ENCODE assay signal across 18 cellular contexts in genomic region chr2:19677825-19678518, GRCh38.
DNase-seq lines count a peak whose midpoint lies in the region; ATAC-seq and TF ChIP-seq lines count a peak whose summit lies in the region.
"Had no signal": no experiment of that assay in that cellular context is flagged by ENCODE, and none has a peak within 500 bp of the region (broad histone marks: within the 10 kb centered on the region; RNA-seq: fewer than 3 reads in every experiment).

No MANE protein-coding gene starts in this region.

- H2BK120ac ChIP-seq in neuronal stem cell (ENCODE audit: low read depth, low read length): no peak overlapping the region

- H2BK15ac ChIP-seq in neuronal stem cell (ENCODE audit: low read length): no peak overlapping the region

- H3K36me3 ChIP-seq in neuronal stem cell (replicated peaks in 1 of 2; ENCODE audit: control insufficient read depth in 2 of 2, insufficient read depth in 2 of 2, low read length in 2 of 2) (no peaks in the 10 kb centered on the region), sigmoid colon (no peaks in the 10 kb centered on the region)
- H3K36me3 ChIP-seq: BLaER1 treated with 17β-estradiol and CSF1 and Interleukin-3, amounts not matched to agents 10 nM and 100 nM had no signal

- H3K79me1 ChIP-seq in neuronal stem cell (ENCODE audit: low read depth, low read length): no peaks in the 10 kb centered on the region

- peak overlapping the region; percentile 61 to 73 for H3K27ac ChIP-seq in coronary artery
- H3K27ac ChIP-seq in right cardiac atrium (ENCODE audit: low read length): peak overlapping the region; percentile 89
- no peak overlapping the region for H3K27ac ChIP-seq in neuronal stem cell (replicated peaks; ENCODE audit: low read length)
- H3K27ac ChIP-seq in sigmoid colon: no peak overlapping the region
- H3K27ac ChIP-seq: BLaER1 treated with 17β-estradiol and CSF1 and Interleukin-3, amounts not matched to agents 10 nM and 100 nM; RWPE1 had no signal

- H3K4me3 ChIP-seq in coronary artery: no peak overlapping the region
- no peak overlapping the region for H3K4me3 ChIP-seq in right cardiac atrium (ENCODE audit: low read length)
- no peak overlapping the region for H3K4me3 ChIP-seq in neuronal stem cell (ENCODE audit: low read length in 2 of 2)
- no peak overlapping the region for H3K4me3 ChIP-seq in sigmoid colon
- H3K4me3 ChIP-seq: BLaER1 treated with 17β-estradiol and CSF1 and Interleukin-3, amounts not matched to agents 10 nM and 100 nM; GM12878 had no signal

- no peak overlapping the region for H2AFZ ChIP-seq in neuronal stem cell (ENCODE audit: low read length)

- intact Hi-C loops in right cardiac atrium (cut with DNase I): loop anchor here in 1 of 4 donors (2.0 kb wide), 1 partner anchor 125 kb away; no protein-coding TSS in a partner anchor
- intact Hi-C loops in posterior cingulate gyrus (cut with DNase I): no loop called here
- intact Hi-C loops in sigmoid colon (cut with DNase I): no loop called here

- H3K27me3 ChIP-seq in right cardiac atrium (ENCODE audit: control insufficient read depth, insufficient read depth) (no peaks in the 10 kb centered on the region), neuronal stem cell (ENCODE audit: control insufficient read depth in 3 of 3, insufficient read depth in 3 of 3, low read depth in 1 of 3, low read length in 3 of 3) (peaks cover 0 to 2% (median 0%) of the 10 kb centered on the region in 3 experiments), sigmoid colon (peaks cover 0 to 10% (median 3%) of the 10 kb centered on the region in 3 donors)
- H3K27me3 ChIP-seq: BLaER1 treated with 17β-estradiol and CSF1 and Interleukin-3, amounts not matched to agents 10 nM and 100 nM had no signal

- no peak overlapping the region for H3K4ac ChIP-seq in neuronal stem cell (ENCODE audit: low read length)

- H3K4me2 ChIP-seq in neuronal stem cell (ENCODE audit: insufficient read depth, low read length, poor library complexity, severe bottlenecking): no peak overlapping the region
- H3K4me2 ChIP-seq: BLaER1 treated with 17β-estradiol and CSF1 and Interleukin-3, amounts not matched to agents 10 nM and 100 nM had no signal

- H3K9ac ChIP-seq in neuronal stem cell (ENCODE audit: low read depth, low read length, poor library complexity): peak overlapping the region; percentile 15
- H3K9ac ChIP-seq: BLaER1 treated with 17β-estradiol and CSF1 and Interleukin-3, amounts not matched to agents 10 nM and 100 nM had no signal

- H4K91ac ChIP-seq in neuronal stem cell (ENCODE audit: low read depth, low read length, poor library complexity): no peak overlapping the region

- TF ChIP-seq CTCF in coronary artery (IDR thresholded peaks at IDR 0.05) (no peak), sigmoid colon (IDR thresholded peaks at IDR 0.05) (no peak)

- DNase-seq in Ammon's horn (ENCODE audit: low spot score): peak; percentile 17
- DNase-seq in coronary artery (ENCODE audit: low spot score): peak; percentile 73
- DNase-seq in right cardiac atrium: peak; percentile 87 to 92 (median 91)
- DNase-seq in neuronal stem cell (ENCODE audit: low spot score): no peak
- DNase-seq in NCI-H1436 treated with DMSO at 0.1 percent for 48 hours (lab: John Stamatoyannopoulos, UW): no peak
- DNase-seq in posterior cingulate gyrus: no peak
- no peak for DNase-seq in HPDE6-E6E7 (ENCODE audit: extremely low spot score)
- no peak for DNase-seq in sigmoid colon
- DNase-seq: CD8-positive, alpha-beta memory T cell; GDM1; H9; NCI-H187 treated with DMSO at 0.1 percent for 48 hours; NCI-H2171 treated with DMSO at 0.1 percent for 48 hours; NCI-H446 treated with DMSO at 0.1 percent for 48 hours; OCI-M1 had no signal

- H2BK5ac ChIP-seq in neuronal stem cell (ENCODE audit: low read length): no peak overlapping the region

- TF ChIP-seq EP300 in sigmoid colon (IDR thresholded peaks at IDR 0.05): no peak

- TF ChIP-seq POLR2A in sigmoid colon (IDR thresholded peaks at IDR 0.05): no peak

- ATAC-seq in right cardiac atrium: peak; percentile 89 to 92
- ATAC-seq: GM12878 had no signal

- no peak overlapping the region for H3K14ac ChIP-seq in neuronal stem cell (ENCODE audit: low read length)

- whole genome bisulfite sequencing in right cardiac atrium: 46% methylated on average over 17 of the region's 17 CpGs
- no CpG with 5 or more reads among the region's 17 CpGs for WGBS in neuronal stem cell (ENCODE audit: extremely low coverage in 2 of 2, insufficient read length in 2 of 2, insufficient replicate concordance in 1 of 2), 2 donors
- WGBS in sigmoid colon, 2 donors: 74 to 77% methylated on average over 17 of the region's 17 CpGs

- no peak overlapping the region for H2AK5ac ChIP-seq in neuronal stem cell (ENCODE audit: low read depth, low read length)

- H3K23ac ChIP-seq in neuronal stem cell (ENCODE audit: low read depth, low read length, poor library complexity): no peak overlapping the region

- H3K9me3 ChIP-seq in right cardiac atrium (ENCODE audit: control insufficient read depth, low read length): no peaks in the 10 kb centered on the region
- H3K9me3 ChIP-seq in neuronal stem cell (replicated peaks in 1 of 2; ENCODE audit: control insufficient read depth in 2 of 2, insufficient read depth in 1 of 2, low read depth in 1 of 2, low read length in 2 of 2): no peaks in the 10 kb centered on the region
- no peaks in the 10 kb centered on the region for H3K9me3 ChIP-seq in sigmoid colon
- H3K9me3 ChIP-seq: BLaER1 treated with 17β-estradiol and CSF1 and Interleukin-3, amounts not matched to agents 10 nM and 100 nM had no signal

- H2BK12ac ChIP-seq in neuronal stem cell (ENCODE audit: low read length): no peak overlapping the region

- H4K8ac ChIP-seq in neuronal stem cell (ENCODE audit: low read depth, low read length): peak overlapping the region; percentile 57

- no peak overlapping the region for H3K18ac ChIP-seq in neuronal stem cell (ENCODE audit: low read length)

- peaks cover 4% of the 10 kb centered on the region for H3K4me1 ChIP-seq in right cardiac atrium (ENCODE audit: control insufficient read depth, insufficient read depth, low read length)
- peaks cover 0 to 4% of the 10 kb centered on the region in 2 donors for H3K4me1 ChIP-seq in neuronal stem cell (ENCODE audit: control insufficient read depth in 2 of 2, insufficient read depth in 1 of 2, low read depth in 1 of 2, low read length in 2 of 2)
- H3K4me1 ChIP-seq in sigmoid colon: no peaks in the 10 kb centered on the region
- H3K4me1 ChIP-seq: BLaER1 treated with 17β-estradiol and CSF1 and Interleukin-3, amounts not matched to agents 10 nM and 100 nM had no signal

Comparison
In these comparisons a context has a peak if more than half of its experiments do, and no peak if none do; other contexts are left out.
1. DNase-seq: peak in Ammon's horn (single experiment), coronary artery (single experiment) and right cardiac atrium (3 of 3); none in neuronal stem cell (single experiment), NCI-H1436 treated with DMSO at 0.1 percent for 48 hours (single experiment), posterior cingulate gyrus (0 of 10), HPDE6-E6E7 (single experiment) and sigmoid colon (single experiment).
2. H3K27ac ChIP-seq: peak in coronary artery (2 of 2) and right cardiac atrium (single experiment); none in neuronal stem cell (single experiment) and sigmoid colon (0 of 4).